In genomic region chr12:75842119-75842518, GRCh38 we compare ENCODE assay signal across 22 cellular contexts.
DNase-seq lines count a peak whose midpoint lies in the region; ATAC-seq and TF ChIP-seq lines count a peak whose summit lies in the region.
"Had no signal": no experiment of that assay in that cellular context is flagged by ENCODE, and none has a peak within 500 bp of the region (broad histone marks: within the 10 kb centered on the region; RNA-seq: fewer than 3 reads in every experiment).

No MANE protein-coding gene starts in this region.

- H3K27ac ChIP-seq in OCI-LY3 (ENCODE audit: low read length), result peak overlapping the region; percentile 26; the same call in 1 of the 2 replicates
- H3K27ac ChIP-seq in CD8-positive, alpha-beta T cell (ENCODE audit: low read depth, low read length), result no peak overlapping the region
- H3K27ac ChIP-seq: cardiac muscle cell, epithelial cell of prostate, SJCRH30, suprapubic skin had no signal

- no peak for TF ChIP-seq CTCF in OCI-LY3 (IDR thresholded peaks at IDR 0.05; ENCODE audit: low read depth, low read length)
- no peak for TF ChIP-seq CTCF in CD8-positive, alpha-beta T cell (IDR thresholded peaks at IDR 0.05)

- H3K27me3 Mint-ChIP-seq in CD8-positive, alpha-beta T cell (ENCODE audit: low read depth), result no peaks in the 10 kb centered on the region

- H3K9ac ChIP-seq in OCI-LY3 (ENCODE audit: low read length), result no peak overlapping the region

- H3K4me1 Mint-ChIP-seq in CD8-positive, alpha-beta T cell (ENCODE audit: low read depth), result no peaks in the 10 kb centered on the region
- H3K4me1 Mint-ChIP-seq: activated naive CD4-positive, alpha-beta T cell treated with anti-CD3 and anti-CD28 coated beads, Interleukin-2, amount 10 ng/mL, durations not matched to agents 7 days and 5 days; CD14-positive monocyte; mesothelial cell of epicardium had no signal

- no peaks in the 10 kb centered on the region for H3K79me2 ChIP-seq in OCI-LY3 (ENCODE audit: low read length)

- peaks cover 49% of the 10 kb centered on the region for H3K4me1 ChIP-seq in OCI-LY3 (ENCODE audit: low read length)
- no peaks in the 10 kb centered on the region for H3K4me1 ChIP-seq in CD8-positive, alpha-beta T cell (ENCODE audit: insufficient read depth, low read length)
- H3K4me1 ChIP-seq: suprapubic skin had no signal

- CTCF ChIA-PET in CD8-positive, alpha-beta T cell (lab: Charles Lee), result no interaction called here

- no peak overlapping the region for H2AFZ ChIP-seq in OCI-LY3 (ENCODE audit: low read depth, low read length)

- ATAC-seq in CD8-positive, alpha-beta T cell, result no peak
- no peak for ATAC-seq in GM19452 (IDR thresholded peaks at IDR 0.05; ENCODE audit: unreplicated experiment)
- ATAC-seq: HCT116; natural killer cell treated with Interleukin-12 subunit alpha and Interleukin-12 subunit beta and Interleukin-15 and Interleukin-18, amount 100 ng/mL, for 72 hours had no signal

- POLR2A ChIA-PET in CD8-positive, alpha-beta T cell (lab: Charles Lee), result no interaction called here

- H3K4me2 ChIP-seq in OCI-LY3 (ENCODE audit: low read length), result peak overlapping the region; percentile 52; the same call in 1 of the 2 replicates

- no peaks in the 10 kb centered on the region for H3K9me3 ChIP-seq in OCI-LY3 (ENCODE audit: insufficient read depth, low read length)
- H3K9me3 ChIP-seq in CD8-positive, alpha-beta T cell (ENCODE audit: low read length), result no peaks in the 10 kb centered on the region
- H3K9me3 ChIP-seq: suprapubic skin had no signal

- intact Hi-C loops in CD8-positive, alpha-beta T cell (cut with DNase I, micrococcal nuclease), result no loop called here

- no peaks in the 10 kb centered on the region for H4K20me1 ChIP-seq in OCI-LY3 (ENCODE audit: insufficient read depth, low read length)

- no peaks in the 10 kb centered on the region for H3K36me3 ChIP-seq in OCI-LY3 (replicated peaks; ENCODE audit: low read depth, low read length)
- no peaks in the 10 kb centered on the region for H3K36me3 ChIP-seq in CD8-positive, alpha-beta T cell (ENCODE audit: insufficient read depth, low read length)
- H3K36me3 ChIP-seq: cardiac muscle cell, SJCRH30, suprapubic skin had no signal

- no peaks in the 10 kb centered on the region for H3K27me3 ChIP-seq in OCI-LY3 (ENCODE audit: low read depth, low read length)
- H3K27me3 ChIP-seq in CD8-positive, alpha-beta T cell (ENCODE audit: insufficient read depth, low read length), result no peaks in the 10 kb centered on the region
- H3K27me3 ChIP-seq: cardiac muscle cell, SJCRH30, suprapubic skin had no signal

- no peak overlapping the region for H3K27ac Mint-ChIP-seq in CD8-positive, alpha-beta T cell
- H3K27ac Mint-ChIP-seq: activated naive CD4-positive, alpha-beta T cell treated with anti-CD3 and anti-CD28 coated beads, Interleukin-2, amount 10 ng/mL, durations not matched to agents 7 days and 5 days; CD14-positive monocyte; mesothelial cell of epicardium; T-helper 1 cell treated with Interleukin-12 subunit alpha and Interleukin-12 subunit beta and Interleukin-4 antibody, amounts not matched to agents 30 μg/mL and 1 μg/mL, for 36 hours had no signal

- peak; percentile 50 for DNase-seq in DMS 273 (lab: John Stamatoyannopoulos, UW; ENCODE audit: unreplicated experiment)
- DNase-seq in NCI-H1694 (lab: John Stamatoyannopoulos, UW), result peak; percentile 63
- peak; percentile 29 for DNase-seq in inferior parietal cortex (ENCODE audit: extremely low spot score)
- DNase-seq in CD8-positive, alpha-beta T cell, result no peak
- DNase-seq in activated gamma-delta T cell treated with Interleukin-2 at 50 U/mL for 16 hours, result no peak
- DNase-seq: activated CD4-positive, alpha-beta T cell treated with anti-CD3 and anti-CD28 coated beads for 4 hours; activated naive CD4-positive, alpha-beta T cell treated with anti-CD3 and anti-CD28 coated beads, Interleukin-2, amount 10 ng/mL, durations not matched to agents 7 days and 5 days; activated T-cell treated with anti-CD3 and anti-CD28 coated beads, Interleukin-2, amount 50 U/mL, for 48 hours; KBM-7; MM.1S; posterior cingulate gyrus; SJCRH30 had no signal

- H3K9me3 Mint-ChIP-seq in CD8-positive, alpha-beta T cell, result peaks cover 4% of the 10 kb centered on the region
- H3K9me3 Mint-ChIP-seq: activated naive CD4-positive, alpha-beta T cell treated with anti-CD3 and anti-CD28 coated beads, Interleukin-2, amount 10 ng/mL, durations not matched to agents 7 days and 5 days had no signal

- H3K4me3 ChIP-seq in OCI-LY3 (ENCODE audit: low read length), result no peak overlapping the region
- no peak overlapping the region for H3K4me3 ChIP-seq in CD8-positive, alpha-beta T cell (ENCODE audit: low read depth, low read length)
- H3K4me3 ChIP-seq: cardiac muscle cell, SJCRH30, suprapubic skin had no signal

- H3K4me3 Mint-ChIP-seq in CD8-positive, alpha-beta T cell, result no peak overlapping the region
- H3K4me3 Mint-ChIP-seq: activated naive CD4-positive, alpha-beta T cell treated with anti-CD3 and anti-CD28 coated beads, Interleukin-2, amount 10 ng/mL, durations not matched to agents 7 days and 5 days; CD14-positive monocyte; mesothelial cell of epicardium; natural killer cell treated with Interleukin-12 subunit alpha and Interleukin-12 subunit beta and Interleukin-15 and Interleukin-18, amount 100 ng/mL, for 72 hours; T-helper 1 cell treated with Interleukin-12 subunit alpha and Interleukin-12 subunit beta and Interleukin-4 antibody, amounts not matched to agents 30 μg/mL and 1 μg/mL, for 36 hours had no signal

- no peaks in the 10 kb centered on the region for H3K36me3 Mint-ChIP-seq in CD8-positive, alpha-beta T cell
- H3K36me3 Mint-ChIP-seq: activated naive CD4-positive, alpha-beta T cell treated with anti-CD3 and anti-CD28 coated beads, Interleukin-2, amount 10 ng/mL, durations not matched to agents 7 days and 5 days; CD14-positive monocyte had no signal

Comparison
In these comparisons a context has a peak if more than half of its experiments do, and no peak if none do; other contexts are left out.
1. DNase-seq: peak in DMS 273 (single experiment), NCI-H1694 (single experiment) and inferior parietal cortex (single experiment); none in CD8-positive, alpha-beta T cell (0 of 7) and activated gamma-delta T cell treated with Interleukin-2 at 50 U/mL for 16 hours (single experiment).